Comparison of ENCODE assay signal across 8 cellular contexts in genomic region chr6:105136433-105137350, GRCh38.
DNase-seq lines count a peak whose midpoint lies in the region; ATAC-seq and TF ChIP-seq lines count a peak whose summit lies in the region.

No MANE protein-coding gene starts in this region.

- peak overlapping the region; percentile 62 for H3K4me3 ChIP-seq in GM12865 (ENCODE audit: low read depth, low read length)
- peak overlapping the region; percentile 37 to 47 for H3K4me3 ChIP-seq in neutrophil (ENCODE audit: low read depth in 1 of 2, low read length in 1 of 2)

- peaks cover 8 to 15% of the 10 kb centered on the region in 2 experiments for H3K4me1 ChIP-seq in neutrophil (ENCODE audit: control insufficient read depth in 1 of 2, insufficient read depth in 1 of 2, low read depth in 1 of 2, low read length in 1 of 2)

- intact Hi-C loops in head of caudate nucleus (cut with DNase I): no loop called here

- peak; percentile 37; the same call in 1 of the 2 replicates for TF ChIP-seq CTCF in 22Rv1 (IDR thresholded peaks at IDR 0.05)
- no peak for TF ChIP-seq CTCF in GM12865 (IDR thresholded peaks at IDR 0.05; ENCODE audit: insufficient read depth, low read depth, low read length, missing control alignments)
- TF ChIP-seq CTCF in neutrophil (IDR thresholded peaks at IDR 0.05): no peak

- no peaks in the 10 kb centered on the region for H3K9me3 ChIP-seq in neutrophil

- H3K36me3 ChIP-seq in neutrophil: no peaks in the 10 kb centered on the region

- peaks cover 100% of the 10 kb centered on the region for H3K27me3 ChIP-seq in neutrophil

- DNase-seq in GM12865 (ENCODE audit: low read depth): peak; percentile 47
- DNase-seq in NCI-H345 (lab: John Stamatoyannopoulos, UW): peak; percentile 66
- DNase-seq in activated naive CD4-positive, alpha-beta T cell treated with anti-CD3 and anti-CD28 coated beads, Interleukin-2, amount 50 U/mL, for 16 hours: peak; percentile 18
- DNase-seq in head of caudate nucleus: peak; percentile 25 to 82 (median 65)
- no peak for DNase-seq in effector CD4-positive, alpha-beta T cell

- peak; percentile 54 for ATAC-seq in HG02678 (IDR thresholded peaks at IDR 0.05; ENCODE audit: unreplicated experiment)

- no peak overlapping the region for H3K27ac ChIP-seq in 22Rv1
- no peak overlapping the region for H3K27ac ChIP-seq in neutrophil
